Comparison of ENCODE assay signal across 8 cellular contexts in the genomic region with DNA sequence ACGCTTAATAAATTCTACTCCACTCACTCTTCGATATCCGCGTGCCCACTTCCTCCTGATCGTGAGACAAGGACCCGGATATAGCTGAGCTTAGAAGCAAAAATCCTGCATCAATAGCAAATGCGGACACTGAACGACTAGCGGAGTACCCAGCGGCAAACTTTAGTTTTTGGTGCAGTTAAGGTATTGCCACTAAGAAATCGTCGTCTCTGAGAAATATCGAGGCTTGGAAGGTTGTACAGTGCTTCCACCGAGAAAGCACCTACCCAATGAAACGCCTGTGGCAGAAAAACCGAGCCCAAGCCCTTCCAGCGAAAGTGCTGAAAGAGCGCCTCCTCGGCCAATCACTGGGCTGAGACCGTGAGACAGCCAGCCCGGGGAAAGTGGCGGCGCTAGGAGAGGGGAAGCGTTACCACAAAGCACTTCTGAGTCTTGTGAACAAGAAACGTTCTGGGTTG. TPM values are rescaled to one million over a fixed set of nuclear protein-coding genes. Genes with fewer than 3 reads are reported as not detected.
A peak's percentile ranks its signal among the peaks of the same experiment; 100 is the strongest.
DNase-seq lines count a peak whose midpoint lies in the region; TF ChIP-seq lines count a peak whose summit lies in the region.

No MANE protein-coding gene starts in this region.

- no peak overlapping the region for H3K4ac ChIP-seq in trophoblast cell (ENCODE audit: low read depth, low read length)

- H3K27me3 ChIP-seq in GM06990 (replicated peaks; ENCODE audit: control insufficient read depth, insufficient read depth, low read length), result no peaks in the 10 kb centered on the region
- 0 out of 2 replicates have a peak, but pooled peaks cover 3% of the 10 kb centered on the region for H3K27me3 ChIP-seq in MM.1S (replicated peaks; ENCODE audit: insufficient read depth, low read length)
- peaks cover 18% of the 10 kb centered on the region for H3K27me3 ChIP-seq in trophoblast cell (ENCODE audit: insufficient read depth, low read length)
- H3K27me3 ChIP-seq in vagina, result no peaks in the 10 kb centered on the region

- intact Hi-C loops in vagina (cut with DNase I), result loop anchor here (2.0 to 5.0 kb wide), 2 partner anchors 13 to 34 kb away; a partner anchor contains a TSS

- no peak overlapping the region for H2AK5ac ChIP-seq in trophoblast cell (ENCODE audit: low read length)

- peak overlapping the region; percentile 71 for H3K4me3 ChIP-seq in GM06990 (replicated peaks; ENCODE audit: low read depth, low read length)
- peak overlapping the region; percentile 57 for H3K4me3 ChIP-seq in MM.1S (ENCODE audit: low read length)
- peak overlapping the region; percentile 59 for H3K4me3 ChIP-seq in trophoblast cell (ENCODE audit: low read depth, low read length)
- H3K4me3 ChIP-seq in vagina, result peak overlapping the region; percentile 55 to 57

- H4K12ac ChIP-seq in trophoblast cell (ENCODE audit: low read depth, low read length), result peak overlapping the region; percentile 85

- peaks cover 38% of the 10 kb centered on the region for H3F3A ChIP-seq in MM.1S (ENCODE audit: insufficient read depth, low read length)

- H2BK120ac ChIP-seq in trophoblast cell (ENCODE audit: insufficient read depth, low read length, poor library complexity), result peak overlapping the region; percentile 39

- WGBS in trophoblast cell (ENCODE audit: extremely low coverage, insufficient coverage, insufficient read length), result no CpG with 5 or more reads among the region's 25 CpGs

- peak overlapping the region; percentile 38 for H2BK5ac ChIP-seq in trophoblast cell (ENCODE audit: low read depth, low read length, poor library complexity)

- peak overlapping the region; percentile 89 for H3K4me2 ChIP-seq in MM.1S (ENCODE audit: low read depth, low read length)
- peak overlapping the region; percentile 96 for H3K4me2 ChIP-seq in trophoblast cell (ENCODE audit: low read length)

- peak overlapping the region; percentile 11 for H3K14ac ChIP-seq in trophoblast cell (ENCODE audit: low read length)

- no peak for TF ChIP-seq POLR2A in vagina (IDR thresholded peaks at IDR 0.05)

- peak overlapping the region; percentile 81 for H4K91ac ChIP-seq in trophoblast cell (ENCODE audit: low read depth, low read length)

- peaks cover 15% of the 10 kb centered on the region for H3K79me1 ChIP-seq in trophoblast cell (ENCODE audit: low read length)

- H4K20me1 ChIP-seq in MM.1S (ENCODE audit: insufficient read depth, low read length), result no peaks in the 10 kb centered on the region

- H3K79me2 ChIP-seq in MM.1S (ENCODE audit: low read length) (no peaks in the 10 kb centered on the region), trophoblast cell (ENCODE audit: control insufficient read depth, insufficient read depth, low read length, poor library complexity) (peaks cover 3% of the 10 kb centered on the region)

- H2AFZ ChIP-seq in MM.1S (ENCODE audit: low read length) (peak overlapping the region; percentile 79), trophoblast cell (ENCODE audit: insufficient read depth, low read length, poor library complexity) (peak overlapping the region; percentile 82)

- H3K4me1 ChIP-seq in MM.1S (ENCODE audit: low read length) (peaks cover 20% of the 10 kb centered on the region), trophoblast cell (ENCODE audit: control insufficient read depth in 1 of 2, insufficient read depth in 2 of 2, low read length in 2 of 2) (peaks cover 4 to 6% of the 10 kb centered on the region in 2 experiments), vagina (peaks cover 16% of the 10 kb centered on the region)

- H3K9me3 ChIP-seq in MM.1S (replicated peaks; ENCODE audit: insufficient read depth, low read length) (no peaks in the 10 kb centered on the region), trophoblast cell (ENCODE audit: insufficient read depth, low read depth, low read length) (no peaks in the 10 kb centered on the region), vagina (no peaks in the 10 kb centered on the region)

- DNase-seq in GM06990 (ENCODE audit: extremely low read depth, insufficient read length), result peak; percentile 85
- DNase-seq in HCEC 1CT, result peak; percentile 15
- peak; percentile 89 for DNase-seq in MM.1S
- peak; percentile 86 for DNase-seq in SHP77 treated with DMSO at 0.1 percent for 48 hours (lab: John Stamatoyannopoulos, UW)
- DNase-seq in activated gamma-delta T cell (lab: John Stamatoyannopoulos, UW), result peak; percentile 54
- peak; percentile 81 for DNase-seq in glomerular visceral epithelial cell (ENCODE audit: extremely low spot score)
- DNase-seq in trophoblast cell, result peak; percentile 74 to 86
- DNase-seq in vagina (ENCODE audit: extremely low spot score in 2 of 2), result no peak

- H3K9ac ChIP-seq in MM.1S (ENCODE audit: low read length) (peak overlapping the region; percentile 61; the same call in 1 of the 2 replicates), trophoblast cell (ENCODE audit: low read length) (peak overlapping the region; percentile 74)

- H3K18ac ChIP-seq in trophoblast cell (ENCODE audit: low read length), result no peak overlapping the region

- no peaks in the 10 kb centered on the region for H3K36me3 ChIP-seq in GM06990 (ENCODE audit: control insufficient read depth, insufficient read depth, low read length)
- H3K36me3 ChIP-seq in MM.1S (replicated peaks; ENCODE audit: insufficient read depth, low read length), result no peaks in the 10 kb centered on the region
- no peaks in the 10 kb centered on the region for H3K36me3 ChIP-seq in trophoblast cell (ENCODE audit: control insufficient read depth in 1 of 2, insufficient read depth in 2 of 2, low read length in 2 of 2)
- H3K36me3 ChIP-seq in vagina, result no peaks in the 10 kb centered on the region

- TF ChIP-seq CTCF in GM06990 (IDR thresholded peaks at IDR 0.05; ENCODE audit: insufficient read depth, low read length, poor library complexity, severe bottlenecking) (peak; percentile 12), MM.1S (IDR thresholded peaks at IDR 0.05; ENCODE audit: low read length) (no peak), vagina (IDR thresholded peaks at IDR 0.05) (no peak)

- peak overlapping the region; percentile 88 for H4K8ac ChIP-seq in trophoblast cell (ENCODE audit: low read depth, low read length)

- H2BK12ac ChIP-seq in trophoblast cell (ENCODE audit: low read length), result no peak overlapping the region

- H3K9me2 ChIP-seq in MM.1S (replicated peaks; ENCODE audit: insufficient read depth, low read length), result no peaks in the 10 kb centered on the region

- H3K23ac ChIP-seq in trophoblast cell (ENCODE audit: low read length), result no peak overlapping the region

- H3K27ac ChIP-seq in MM.1S (ENCODE audit: low read length), result peak overlapping the region; percentile 73; the same call in 1 of the 2 replicates
- H3K27ac ChIP-seq in trophoblast cell (ENCODE audit: low read depth, low read length), result peak overlapping the region; percentile 28
- peak overlapping the region; percentile 91 for H3K27ac ChIP-seq in vagina

RNA-seq across cellular contexts. Expression of a gene that starts 32.2 kb away (rescaled TPM):
- polyA plus RNA-seq in trophoblast cell (2013), result 0.06 and 0.07 TPM in 2 replicates
- total RNA-seq in vagina, result 10.6 TPM

Comparison
In these comparisons a context has a peak if more than half of its experiments do, and no peak if none do; other contexts are left out.
1. DNase-seq: peak in GM06990 (single experiment), HCEC 1CT (single experiment), MM.1S (single experiment), SHP77 treated with DMSO at 0.1 percent for 48 hours (single experiment), activated gamma-delta T cell (single experiment), glomerular visceral epithelial cell (single experiment) and trophoblast cell (2 of 2); none in vagina (0 of 2).
2. H3K27ac ChIP-seq: peak in every context shown above with its lines; median percentile 91 in vagina; 73 in MM.1S; 28 in trophoblast cell.
3. Peak in every context shown above with its lines, with median percentiles within 50 percentile points of each other: H3K4me3 ChIP-seq.